In the genomic region with DNA sequence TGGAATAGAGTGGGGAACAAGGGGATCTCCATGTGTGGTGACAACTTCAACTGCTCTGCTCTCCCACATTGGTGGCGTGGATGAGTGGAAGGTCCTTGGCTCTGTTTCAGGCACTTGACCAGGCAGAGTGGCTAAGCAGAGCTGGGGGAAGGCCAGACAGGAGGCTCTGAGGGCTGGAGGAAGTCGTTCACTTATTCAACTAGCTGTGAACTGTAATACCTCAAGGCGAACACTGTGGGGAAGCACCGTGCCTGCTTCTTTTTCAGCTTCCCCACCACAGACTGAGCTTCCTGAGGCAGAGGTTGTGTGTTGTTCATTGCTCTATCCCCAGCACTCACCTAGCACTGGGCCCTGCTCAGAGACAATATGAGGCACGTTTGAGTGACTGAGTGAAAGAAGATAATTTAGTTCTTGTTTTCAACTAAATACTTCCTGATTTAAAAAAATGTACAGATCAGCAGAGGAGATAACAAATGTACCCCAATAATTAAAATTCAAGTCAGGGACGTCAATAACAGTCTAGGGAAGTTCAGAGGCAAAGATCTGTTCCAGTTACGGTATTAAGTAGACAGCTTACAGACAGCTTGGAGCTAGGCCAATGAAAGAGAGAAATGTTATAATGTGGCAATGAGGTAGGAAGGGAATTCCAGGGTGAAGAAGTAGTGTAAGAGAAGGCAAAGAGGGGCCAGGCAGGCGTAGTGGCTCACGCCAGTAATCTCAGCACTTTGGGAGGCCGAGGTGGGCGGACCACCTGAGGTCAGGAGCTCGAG, we compare ENCODE assay signal across 8 cellular contexts. TPM values are rescaled to one million over a fixed set of nuclear protein-coding genes. Genes with fewer than 3 reads are reported as not detected.
A peak's percentile ranks its signal among the peaks of the same experiment; 100 is the strongest.
DNase-seq lines count a peak whose midpoint lies in the region; ATAC-seq and TF ChIP-seq lines count a peak whose summit lies in the region.

No MANE protein-coding gene starts in this region.

- H3K27me3 Mint-ChIP-seq in activated T-helper 17 cell treated with anti-CD3 and anti-CD28 coated beads, Interleukin-2, amount 50 U/mL, for 72 hours, result no peaks in the 10 kb centered on the region

- peaks cover 37% of the 10 kb centered on the region for H3K4me1 Mint-ChIP-seq in activated T-helper 17 cell treated with anti-CD3 and anti-CD28 coated beads, Interleukin-2, amount 50 U/mL, for 72 hours

- H3K4me1 ChIP-seq in osteoblast (ENCODE audit: insufficient read depth, low read length), result peaks cover 33% of the 10 kb centered on the region
- peaks cover 30% of the 10 kb centered on the region for H3K4me1 ChIP-seq in vagina

- intact Hi-C loops in vagina (cut with DNase I), result loop anchor here (5.0 kb wide), 1 partner anchor 147 kb away; the partner anchor contains the start of gene NUFIP2

- TF ChIP-seq CTCF in fibroblast of the aortic adventitia (IDR thresholded peaks at IDR 0.05; ENCODE audit: insufficient read depth, low read length), result peak; percentile 76
- TF ChIP-seq CTCF in osteoblast (IDR thresholded peaks at IDR 0.05; ENCODE audit: extremely low read depth, low read depth, low read length), result peak; percentile 73
- peak in 1 of 3 experiments; percentile 64 for TF ChIP-seq CTCF in vagina (IDR thresholded peaks at IDR 0.05)

- H3K4me3 Mint-ChIP-seq in activated T-helper 17 cell treated with anti-CD3 and anti-CD28 coated beads, Interleukin-2, amount 50 U/mL, for 72 hours, result peak overlapping the region; percentile 65

- TF ChIP-seq POLR2A in vagina (IDR thresholded peaks at IDR 0.05), result no peak

- H4K20me1 ChIP-seq in osteoblast (ENCODE audit: insufficient read depth, low read length), result peaks cover 8% of the 10 kb centered on the region

- H3K36me3 ChIP-seq in osteoblast (ENCODE audit: insufficient read depth, low read length) (no peaks in the 10 kb centered on the region), vagina (no peaks in the 10 kb centered on the region)

- H3K36me3 Mint-ChIP-seq in activated T-helper 17 cell treated with anti-CD3 and anti-CD28 coated beads, Interleukin-2, amount 50 U/mL, for 72 hours (ENCODE audit: low read depth), result peaks cover 9% of the 10 kb centered on the region

- peak; percentile 41 for ATAC-seq in GM18867 (IDR thresholded peaks at IDR 0.05; ENCODE audit: unreplicated experiment)
- ATAC-seq in activated T-helper 17 cell treated with anti-CD3 and anti-CD28 coated beads, Interleukin-2, amount 50 U/mL, for 72 hours (replicated peaks), result peak; percentile 63

- no peak overlapping the region for H3K4me3 ChIP-seq in fibroblast of the aortic adventitia (ENCODE audit: low read depth, low read length)
- no peak overlapping the region for H3K4me3 ChIP-seq in osteoblast (ENCODE audit: insufficient read depth, low read length)
- no peak overlapping the region for H3K4me3 ChIP-seq in vagina

- no peak overlapping the region for H3K4me2 ChIP-seq in osteoblast (ENCODE audit: insufficient read depth, low read length)

- no peak overlapping the region for H3K27ac ChIP-seq in osteoblast (ENCODE audit: low read depth, low read length)
- peak overlapping the region; percentile 42 for H3K27ac ChIP-seq in vagina

- H3K9me3 ChIP-seq in osteoblast (ENCODE audit: low read depth, low read length), result no peaks in the 10 kb centered on the region
- H3K9me3 ChIP-seq in vagina, result no peaks in the 10 kb centered on the region

- H2AFZ ChIP-seq in osteoblast (ENCODE audit: low read length), result no peak overlapping the region

- H3K27me3 ChIP-seq in osteoblast (ENCODE audit: insufficient read depth, low read length) (no peaks in the 10 kb centered on the region), vagina (no peaks in the 10 kb centered on the region)

- H3K27ac Mint-ChIP-seq in activated T-helper 17 cell treated with anti-CD3 and anti-CD28 coated beads, Interleukin-2, amount 50 U/mL, for 72 hours, result peak overlapping the region; percentile 89

- H3K79me2 ChIP-seq in osteoblast (ENCODE audit: insufficient read depth, low read length), result peaks cover 12% of the 10 kb centered on the region

- no peaks in the 10 kb centered on the region for H3K9me3 Mint-ChIP-seq in activated T-helper 17 cell treated with anti-CD3 and anti-CD28 coated beads, Interleukin-2, amount 50 U/mL, for 72 hours

- DNase-seq in AG08396 (ENCODE audit: low spot score), result peak; percentile 65
- peak; percentile 67 for DNase-seq in LHCN-M2 (ENCODE audit: low read depth)
- peak; percentile 51 to 71 for DNase-seq in SHP77 (lab: John Stamatoyannopoulos, UW)
- DNase-seq in fibroblast of the aortic adventitia (ENCODE audit: low read depth), result peak; percentile 85
- DNase-seq in osteoblast (ENCODE audit: insufficient read length, low spot score, missing footprints), result peak; percentile 89
- DNase-seq in vagina (ENCODE audit: extremely low spot score in 2 of 2), result no peak

RNA-seq across cellular contexts. Expression of gene MYO18A, which starts 34.7 kb away (rescaled TPM):
- total RNA-seq in LHCN-M2 (2014; rRNA removed) (39.6 and 41.7 TPM in 2 replicates), fibroblast of the aortic adventitia (ENCODE audit: low replicate concordance) (78.3 and 82.8 TPM in 2 replicates), osteoblast (28.6 and 39.8 TPM in 2 replicates), vagina (70.7 TPM)
- 35.2 TPM for polyA plus RNA-seq in LHCN-M2 (2012)
- 10 to 100 TPM; 90.6 to 95.9 TPM for total RNA-seq in activated T-helper 17 cell treated with anti-CD3 and anti-CD28 coated beads, Interleukin-2, amount 50 U/mL, for 72 hours

Comparison
In these comparisons a context has a peak if more than half of its experiments do, and no peak if none do; other contexts are left out.
1. DNase-seq: peak in AG08396 (single experiment), LHCN-M2 (single experiment), SHP77 (2 of 2), fibroblast of the aortic adventitia (single experiment) and osteoblast (single experiment); none in vagina (0 of 2).